Comparison of ENCODE assay signal across 19 cellular contexts in the genomic region with DNA sequence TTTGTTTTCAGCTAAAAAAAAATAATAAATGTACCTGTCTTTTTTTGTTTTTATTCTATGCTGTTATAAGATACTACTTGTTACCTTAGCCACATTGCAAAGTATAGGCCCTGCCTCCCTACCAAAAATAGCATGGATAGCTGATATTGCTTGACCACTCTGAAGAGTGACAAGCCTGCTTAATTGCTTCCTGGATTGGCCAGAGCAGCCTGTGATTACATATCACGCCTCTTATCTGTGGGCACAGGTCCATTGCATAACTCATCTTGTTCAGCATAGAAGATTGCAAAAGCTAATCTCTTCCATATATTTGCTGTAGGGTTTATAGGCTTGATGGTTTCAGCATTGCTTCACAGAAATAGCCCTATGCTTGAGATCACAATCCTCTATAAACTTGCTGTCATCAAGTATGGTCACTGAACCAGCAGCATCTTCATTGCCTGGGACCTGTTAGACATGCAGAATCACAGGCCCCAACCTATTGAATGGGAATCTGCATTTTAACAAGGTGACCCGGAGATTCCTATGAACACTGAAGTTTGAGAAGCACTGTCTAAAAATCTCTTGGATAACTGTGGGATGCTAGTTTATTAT.
A peak's percentile ranks its signal among the peaks of the same experiment; 100 is the strongest.
DNase-seq lines count a peak whose midpoint lies in the region; ATAC-seq, FAIRE-seq and TF ChIP-seq lines count a peak whose summit lies in the region.
"Had no signal": no experiment of that assay in that cellular context is flagged by ENCODE, and none has a peak within 500 bp of the region (broad histone marks: within the 10 kb centered on the region; RNA-seq: fewer than 3 reads in every experiment).

No MANE protein-coding gene starts in this region.

- FAIRE-seq in K562 (lab: Jason Lieb, UNC), result no peak
- FAIRE-seq: H54 had no signal

- H3K36me3 ChIP-seq in right atrium auricular region (no peaks in the 10 kb centered on the region), K562 (ENCODE audit: control insufficient read depth, insufficient read depth, low read length) (no peaks in the 10 kb centered on the region), upper lobe of right lung (no peaks in the 10 kb centered on the region)
- H3K36me3 ChIP-seq: BLaER1, heart right ventricle had no signal

- BruUV-seq in K562 (replicated peaks; lab: Mats Ljungman, UMichigan), result no TSS peak

- H4K20me1 ChIP-seq in K562 (replicated peaks; ENCODE audit: control insufficient read depth, insufficient read depth, low read length), result no peaks in the 10 kb centered on the region
- H4K20me1 ChIP-seq: BLaER1 had no signal

- POLR2A ChIA-PET in K562 (lab: Yijun Ruan, JAX), result no interaction called here

- TF ChIP-seq EP300 in K562 (IDR thresholded peaks at IDR 0.05; ENCODE audit: low read length), result no peak

- H3K4me3 ChIP-seq in right atrium auricular region (no peak overlapping the region), K562 (no peak overlapping the region), upper lobe of right lung (no peak overlapping the region)
- H3K4me3 ChIP-seq: BLaER1, heart right ventricle had no signal

- TF ChIP-seq RAD21 in K562 (CRISPR knock-in tag; conservative IDR thresholded peaks at IDR 0.05 in 1 of 2, IDR thresholded peaks at IDR 0.05 in 1 of 2), result no peak

- H3K9me1 ChIP-seq in K562 (ENCODE audit: control insufficient read depth, insufficient read depth, low read length), result no peaks in the 10 kb centered on the region

- H3K9me3 ChIP-seq in right atrium auricular region (no peaks in the 10 kb centered on the region), K562 (replicated peaks; ENCODE audit: control insufficient read depth, insufficient read depth, low read depth, low read length) (no peaks in the 10 kb centered on the region), upper lobe of right lung (no peaks in the 10 kb centered on the region)
- H3K9me3 ChIP-seq: BLaER1, heart right ventricle had no signal

- H3K9ac ChIP-seq in K562 (ENCODE audit: insufficient read depth in 1 of 2, low read depth in 2 of 2, low read length in 2 of 2), result no peak overlapping the region
- H3K9ac ChIP-seq: BLaER1 had no signal

- in situ Hi-C loops in K562 (cut with MboI), result no loop called here

- CTCF ChIA-PET in K562 (lab: Yijun Ruan, JAX; ENCODE audit: low intra/inter-chr PET ratio), result no interaction called here

- ATAC-seq in Right ventricle myocardium superior (ENCODE audit: poor library complexity) (peak; percentile 87), K562 (no peak), upper lobe of right lung (peak; percentile 78), GM21786 (IDR thresholded peaks at IDR 0.05; ENCODE audit: unreplicated experiment) (no peak), HG03280 (IDR thresholded peaks at IDR 0.05; ENCODE audit: unreplicated experiment) (no peak)
- ATAC-seq: activated naive CD4-positive, alpha-beta T cell treated with anti-CD3 and anti-CD28 coated beads, Interleukin-2, amount 50 U/mL, for 72 hours; activated T-cell treated with anti-CD3 and anti-CD28 coated beads, Interleukin-2, amount 50 U/mL, for 72 hours had no signal

- TF ChIP-seq POLR2A in K562 (conservative IDR thresholded peaks at IDR 0.05), result no peak

- intact Hi-C loops in Right ventricle myocardium superior (cut with DNase I) (no loop called here), K562 (cut with micrococcal nuclease) (no loop called here), upper lobe of right lung (cut with DNase I) (no loop called here)

- H3K4me1 ChIP-seq in right atrium auricular region, result no peaks in the 10 kb centered on the region
- no peaks in the 10 kb centered on the region for H3K4me1 ChIP-seq in K562 (replicated peaks in 1 of 2; ENCODE audit: control insufficient read depth in 2 of 2, insufficient read depth in 2 of 2, low read length in 2 of 2)
- no peaks in the 10 kb centered on the region for H3K4me1 ChIP-seq in upper lobe of right lung

- no peak overlapping the region for H3K4me2 ChIP-seq in K562 (ENCODE audit: insufficient read depth, low read length)
- H3K4me2 ChIP-seq: BLaER1 had no signal

- H3K79me2 ChIP-seq in K562 (ENCODE audit: control insufficient read depth, insufficient read depth, low read length), result no peaks in the 10 kb centered on the region

- TF ChIP-seq CTCF in right atrium auricular region (IDR thresholded peaks at IDR 0.05) (no peak), K562 (IDR thresholded peaks at IDR 0.05 in 2 of 3, conservative IDR thresholded peaks at IDR 0.05 in 1 of 3; ENCODE audit: insufficient read depth in 2 of 3, low read depth in 1 of 3, low read length in 3 of 3) (no peak), upper lobe of right lung (IDR thresholded peaks at IDR 0.05) (no peak)

- no peaks in the 10 kb centered on the region for H3K27me3 ChIP-seq in right atrium auricular region
- H3K27me3 ChIP-seq in K562 (ENCODE audit: control insufficient read depth in 2 of 2, insufficient read depth in 2 of 2, low read length in 2 of 2), result no peaks in the 10 kb centered on the region
- no peaks in the 10 kb centered on the region for H3K27me3 ChIP-seq in upper lobe of right lung
- H3K27me3 ChIP-seq: BLaER1, heart right ventricle had no signal

- no peak overlapping the region for H2AFZ ChIP-seq in K562 (ENCODE audit: low read depth, low read length)

- DNase-seq in Right ventricle myocardium superior (no peak), right atrium auricular region (ENCODE audit: low spot score) (no peak), NCI-H748 (lab: John Stamatoyannopoulos, UW; ENCODE audit: unreplicated experiment) (peak; percentile 44), K562 (ENCODE audit: extremely low read depth in 1 of 4, low spot score in 3 of 4) (no peak), upper lobe of right lung (no peak), activated gamma-delta T cell (lab: John Stamatoyannopoulos, UW) (no peak)
- DNase-seq: activated CD4-positive, alpha-beta T cell treated with anti-CD3 and anti-CD28 coated beads for 4 hours; activated T-cell treated with anti-CD3 and anti-CD28 coated beads, Interleukin-2, amount 50 U/mL, for 72 hours; heart right ventricle; immature natural killer cell; KBM-7; NCI-H1105 treated with DMSO at 0.1 percent for 48 hours; NCI-H510A treated with DMSO at 0.1 percent for 48 hours; T-helper 1 cell had no signal

- H3K27ac ChIP-seq in right atrium auricular region, result no peak overlapping the region
- H3K27ac ChIP-seq in K562 (ENCODE audit: extremely low read depth, low read depth, low read length), result no peak overlapping the region
- H3K27ac ChIP-seq in upper lobe of right lung, result no peak overlapping the region
- H3K27ac ChIP-seq: BLaER1 had no signal

- WGBS in K562 (ENCODE audit: insufficient coverage, low coverage, missing lambda C conversion rate), result 3% methylated on average over 2 of the region's 2 CpGs

TF ChIP-seq in K562, 482 proteins besides CTCF, POLR2A, EP300 and RAD21 (continues in another document):
- TF ChIP-seq TRIM28 (IDR thresholded peaks at IDR 0.05) (no peak), KDM4B (IDR thresholded peaks at IDR 0.05; ENCODE audit: borderline replicate concordance in 2 of 2, low read depth in 1 of 2) (no peak), SNIP1 (IDR thresholded peaks at IDR 0.05; ENCODE audit: low read depth) (no peak), PRPF4 (IDR thresholded peaks at IDR 0.05; ENCODE audit: insufficient read depth, low read depth, low read length, poor library complexity, severe bottlenecking) (no peak), CBFA2T3 (IDR thresholded peaks at IDR 0.05) (peak; percentile 22; the same call in 1 of the 2 replicates), RBM15 (IDR thresholded peaks at IDR 0.05; ENCODE audit: insufficient read depth, low read length) (no peak), GABPB1 (CRISPR knock-in tag; IDR thresholded peaks at IDR 0.05) (no peak), HMG20A (CRISPR knock-in tag; conservative IDR thresholded peaks at IDR 0.05) (0 out of 2 replicates have a peak, but pooled peaks have one; percentile 32), MEIS2 (IDR thresholded peaks at IDR 0.05; ENCODE audit: partially characterized antibody) (peak; percentile 36), FOXM1 (IDR thresholded peaks at IDR 0.05; ENCODE audit: low read depth) (no peak), FOXM1 (CRISPR knock-in tag; IDR thresholded peaks at IDR 0.05; ENCODE audit: low read depth) (no peak), SMARCE1 (IDR thresholded peaks at IDR 0.05) (no peak), PCBP2 (IDR thresholded peaks at IDR 0.05; ENCODE audit: low read depth, low read length, poor library complexity, severe bottlenecking) (no peak), ETV5 (CRISPR knock-in tag; IDR thresholded peaks at IDR 0.05; ENCODE audit: low read depth) (no peak), SRSF3 (IDR thresholded peaks at IDR 0.05; ENCODE audit: insufficient read depth, low read length) (no peak), ZNF146 (CRISPR knock-in tag; IDR thresholded peaks at IDR 0.05; ENCODE audit: unreplicated experiment) (no peak), ZC3H8 (IDR thresholded peaks at IDR 0.05) (no peak)
- TF ChIP-seq, protein P1, sequence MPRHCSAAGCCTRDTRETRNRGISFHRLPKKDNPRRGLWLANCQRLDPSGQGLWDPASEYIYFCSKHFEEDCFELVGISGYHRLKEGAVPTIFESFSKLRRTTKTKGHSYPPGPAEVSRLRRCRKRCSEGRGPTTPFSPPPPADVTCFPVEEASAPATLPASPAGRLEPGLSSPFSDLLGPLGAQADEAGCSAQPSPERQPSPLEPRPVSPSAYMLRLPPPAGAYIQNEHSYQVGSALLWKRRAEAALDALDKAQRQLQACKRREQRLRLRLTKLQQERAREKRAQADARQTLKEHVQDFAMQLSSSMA (CRISPR knock-in tag; IDR thresholded peaks at IDR 0.05), result no peak
- TF ChIP-seq, protein P2, sequence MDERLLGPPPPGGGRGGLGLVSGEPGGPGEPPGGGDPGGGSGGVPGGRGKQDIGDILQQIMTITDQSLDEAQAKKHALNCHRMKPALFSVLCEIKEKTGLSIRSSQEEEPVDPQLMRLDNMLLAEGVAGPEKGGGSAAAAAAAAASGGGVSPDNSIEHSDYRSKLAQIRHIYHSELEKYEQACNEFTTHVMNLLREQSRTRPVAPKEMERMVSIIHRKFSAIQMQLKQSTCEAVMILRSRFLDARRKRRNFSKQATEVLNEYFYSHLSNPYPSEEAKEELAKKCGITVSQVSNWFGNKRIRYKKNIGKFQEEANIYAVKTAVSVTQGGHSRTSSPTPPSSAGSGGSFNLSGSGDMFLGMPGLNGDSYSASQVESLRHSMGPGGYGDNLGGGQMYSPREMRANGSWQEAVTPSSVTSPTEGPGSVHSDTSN (CRISPR knock-in tag; IDR thresholded peaks at IDR 0.05; ENCODE audit: low read depth), result no peak
- TF ChIP-seq, protein P2 (tag; conservative IDR thresholded peaks at IDR 0.05; ENCODE audit: low read depth), result 0 out of 2 replicates have a peak, but pooled peaks have one; percentile 33

Comparison
In these comparisons a context has a peak if more than half of its experiments do, and no peak if none do; other contexts are left out.
1. ATAC-seq: peak in Right ventricle myocardium superior (single experiment) and upper lobe of right lung (single experiment); none in K562 (single experiment), GM21786 (single experiment) and HG03280 (single experiment).